18 cellular contexts compared by ENCODE assay signal in genomic region chr17:3730881-3731429, GRCh38. TPM values are rescaled to one million over a fixed set of nuclear protein-coding genes. Genes with fewer than 3 reads are reported as not detected.
A peak's percentile ranks its signal among the peaks of the same experiment; 100 is the strongest.
DNase-seq lines count a peak whose midpoint lies in the region; ATAC-seq and TF ChIP-seq lines count a peak whose summit lies in the region.
"Had no signal": no experiment of that assay in that cellular context is flagged by ENCODE, and none has a peak within 500 bp of the region (broad histone marks: within the 10 kb centered on the region; RNA-seq: fewer than 3 reads in every experiment).

No MANE protein-coding gene starts in this region.

- TF ChIP-seq CTCF in brain microvascular endothelial cell (IDR thresholded peaks at IDR 0.05; ENCODE audit: low read depth, low read length, missing control alignments) (no peak), liver (IDR thresholded peaks at IDR 0.05; ENCODE audit: low read depth, low read length, missing input control) (no peak)

- no peak overlapping the region for H3K4me3 ChIP-seq in H7 (ENCODE audit: insufficient read depth, low read depth, low read length)
- H3K4me3 ChIP-seq in brain microvascular endothelial cell (ENCODE audit: low read depth, low read length) = no peak overlapping the region
- H3K4me3 ChIP-seq in liver (ENCODE audit: low read depth in 1 of 3, low read length in 3 of 3) = no peak overlapping the region
- H3K4me3 ChIP-seq: lung, transverse colon had no signal

- no peaks in the 10 kb centered on the region for H3K9me3 ChIP-seq in liver (ENCODE audit: control insufficient read depth in 4 of 4, low read length in 3 of 4)
- H3K9me3 ChIP-seq: transverse colon had no signal

- no peaks in the 10 kb centered on the region for H3K27me3 ChIP-seq in H7 (ENCODE audit: control insufficient read depth, insufficient read depth, low read length)
- H3K27me3 ChIP-seq in brain microvascular endothelial cell (replicated peaks) = no peaks in the 10 kb centered on the region
- H3K27me3 ChIP-seq in liver (ENCODE audit: control insufficient read depth in 4 of 4, insufficient read depth in 4 of 4, low read length in 3 of 4) = no peaks in the 10 kb centered on the region
- H3K27me3 ChIP-seq: transverse colon had no signal

- no peak for TF ChIP-seq RAD21 in liver (IDR thresholded peaks at IDR 0.05)

- peaks cover 0 to 18% (median 10%) of the 10 kb centered on the region in 4 donors for H3K4me1 ChIP-seq in liver (ENCODE audit: control insufficient read depth in 4 of 4, insufficient read depth in 4 of 4, low read length in 3 of 4)
- H3K4me1 ChIP-seq: transverse colon had no signal

- no peak overlapping the region for H3K9ac ChIP-seq in liver (ENCODE audit: low read depth in 1 of 2, low read length in 2 of 2)

- H3K36me3 ChIP-seq in H7 (replicated peaks; ENCODE audit: control insufficient read depth, insufficient read depth, low read length) = peaks cover 4% of the 10 kb centered on the region; the same call in 1 of the 2 replicates
- H3K36me3 ChIP-seq in brain microvascular endothelial cell (replicated peaks) = no peaks in the 10 kb centered on the region
- no peaks in the 10 kb centered on the region for H3K36me3 ChIP-seq in liver (ENCODE audit: control insufficient read depth in 4 of 4, insufficient read depth in 3 of 4, low read depth in 1 of 4, low read length in 3 of 4)
- H3K36me3 ChIP-seq: transverse colon had no signal

- in situ Hi-C loops in brain microvascular endothelial cell (cut with HindIII; ENCODE audit: low pct_ligation_motif_present, low sequenced_read_pairs) = no loop called here

- WGBS in liver = 73% methylated on average over 9 of the region's 9 CpGs

- ATAC-seq in GM19397 (IDR thresholded peaks at IDR 0.05; ENCODE audit: unreplicated experiment) = no peak
- ATAC-seq: activated T-helper 17 cell treated with anti-CD3 and anti-CD28 coated beads, Interleukin-2, amount 50 U/mL, for 72 hours; Panc1 had no signal

- DNase-seq in A172 (ENCODE audit: low spot score) (peak; percentile 37), H7 (peak; percentile 40), brain microvascular endothelial cell (peak; percentile 31), NOMO-1 (lab: John Stamatoyannopoulos, UW; ENCODE audit: unreplicated experiment in 2 of 2) (no peak), NCI-H526 treated with DMSO at 0.1 percent for 48 hours (lab: John Stamatoyannopoulos, UW) (no peak)
- no peak for DNase-seq in stimulated activated CD8-positive, alpha-beta memory T cell treated with anti-CD3 and anti-CD28 coated beads, Interleukin-4, amount 100 ng/mL, for 48 hours
- DNase-seq: activated CD4-positive, alpha-beta T cell treated with anti-CD3 and anti-CD28 coated beads, Interleukin-2, amount 50 U/mL, for 1 hour; hippocampal formation; NCI-H1417 treated with DMSO at 0.1 percent for 48 hours; NCI-H510A; stimulated activated CD4-positive, alpha-beta T cell treated with anti-CD3 and anti-CD28 coated beads, Interleukin-15, amount 100 ng/mL, for 24 hours; T-helper 2 cell; transverse colon had no signal

- H3K27ac ChIP-seq in brain microvascular endothelial cell = peak overlapping the region; percentile 40
- peak overlapping the region in 1 of 2 donors; percentile 7 for H3K27ac ChIP-seq in liver (ENCODE audit: low read depth in 1 of 2, low read length in 2 of 2)
- H3K27ac ChIP-seq: transverse colon had no signal

TF ChIP-seq in liver, 16 proteins besides CTCF, POLR2A, EP300 and RAD21:
- peak; percentile 37 for TF ChIP-seq NR2F2 (IDR thresholded peaks at IDR 0.05)
- TF ChIP-seq ATF3 (IDR thresholded peaks at IDR 0.05) = no peak
- peak in 1 of 2 donors; percentile 5 for TF ChIP-seq RXRA (IDR thresholded peaks at IDR 0.05)
- no peak for TF ChIP-seq TAF1 (conservative IDR thresholded peaks at IDR 0.05)
- TF ChIP-seq FOXA2 (IDR thresholded peaks at IDR 0.05) = no peak
- no peak for TF ChIP-seq FOXA1 (IDR thresholded peaks at IDR 0.05)
- TF ChIP-seq HNF4G (IDR thresholded peaks at IDR 0.05) = no peak
- no peak for TF ChIP-seq MAX (IDR thresholded peaks at IDR 0.05)
- no peak for TF ChIP-seq ZBTB33 (IDR thresholded peaks at IDR 0.05)
- no peak for TF ChIP-seq YY1 (IDR thresholded peaks at IDR 0.05)
- TF ChIP-seq SP1 (IDR thresholded peaks at IDR 0.05) = no peak
- TF ChIP-seq EGR1 (IDR thresholded peaks at IDR 0.05; ENCODE audit: low read depth in 2 of 2) = no peak
- no peak for TF ChIP-seq GABPA (IDR thresholded peaks at IDR 0.05 in 1 of 2, conservative IDR thresholded peaks at IDR 0.05 in 1 of 2)
- no peak for TF ChIP-seq REST (IDR thresholded peaks at IDR 0.05)

RNA-seq across cellular contexts. Expression of gene HASPIN, which starts 7.3 kb away (rescaled TPM):
- total RNA-seq in A172 (2014; rRNA removed; shearing (Covaris generic)) = 20.5 and 22.6 TPM in 2 replicates
- total RNA-seq in H7 (2014; rRNA removed; shearing (Covaris generic)) = 34.2 and 39.1 TPM in 2 replicates
- 1 to 10 TPM in 1 of 2 donors, under 1 TPM in 1; 0.08 to 5.8 TPM for total RNA-seq in liver
- under 1 TPM in 1 of 2 donors, not detected in 1; 0.28 TPM for polyA plus RNA-seq in liver

RNA-seq across cellular contexts. Expression of gene P2RX5, which starts 35.0 kb away (rescaled TPM):
- 32.7 and 35.4 TPM in 2 replicates for total RNA-seq in A172 (2014; rRNA removed; shearing (Covaris generic))
- 2.3 and 2.7 TPM in 2 replicates for total RNA-seq in H7 (2014; rRNA removed; shearing (Covaris generic))
- 1 to 10 TPM; 1.2 to 1.8 TPM for total RNA-seq in liver
- 1 to 10 TPM in 1 of 2 donors, under 1 TPM in 1; 0.31 to 1.1 TPM for polyA plus RNA-seq in liver

Comparison
In these comparisons a context has a peak if more than half of its experiments do, and no peak if none do; other contexts are left out.
1. DNase-seq: peak in A172 (single experiment), H7 (single experiment) and brain microvascular endothelial cell (single experiment); none in stimulated activated CD8-positive, alpha-beta memory T cell treated with anti-CD3 and anti-CD28 coated beads, Interleukin-4, amount 100 ng/mL, for 48 hours (single experiment), NOMO-1 (0 of 2) and NCI-H526 treated with DMSO at 0.1 percent for 48 hours (single experiment).